8 cellular contexts compared by ENCODE assay signal in the genomic region with DNA sequence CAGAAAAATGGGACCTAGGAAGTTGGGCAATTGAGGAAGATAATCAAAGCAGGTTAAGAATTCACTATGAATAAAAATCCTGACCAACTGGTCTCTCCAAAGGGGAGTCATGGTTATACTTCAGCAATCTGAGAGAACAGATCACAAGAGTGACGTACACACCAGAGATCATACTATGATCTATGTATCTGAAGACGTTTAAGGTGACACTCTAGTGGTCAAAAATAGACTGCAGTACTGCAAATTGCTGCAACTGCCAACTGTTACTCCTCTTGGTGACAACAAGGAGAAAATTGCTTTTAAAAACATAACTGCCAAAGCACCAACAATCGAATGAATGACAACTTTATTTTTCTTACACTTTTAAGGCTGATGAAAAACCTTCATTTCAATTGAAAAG. TPM values are rescaled to one million over a fixed set of nuclear protein-coding genes. Genes with fewer than 3 reads are reported as not detected.
A peak's percentile ranks its signal among the peaks of the same experiment; 100 is the strongest.
DNase-seq lines count a peak whose midpoint lies in the region; ATAC-seq and FAIRE-seq lines count a peak whose summit lies in the region.

No MANE protein-coding gene starts in this region.

- H3K36me3 Mint-ChIP-seq in activated naive CD8-positive, alpha-beta T cell treated with anti-CD3 and anti-CD28 coated beads for 36 hours = peaks cover 42% of the 10 kb centered on the region

- H3K79me1 ChIP-seq in mesendoderm (ENCODE audit: low read length) = peaks cover 10% of the 10 kb centered on the region

- H2AK5ac ChIP-seq in mesendoderm (ENCODE audit: low read length) = no peak overlapping the region

- no peak overlapping the region for H3K18ac ChIP-seq in mesendoderm (ENCODE audit: low read length)

- H3K27ac ChIP-seq in mesendoderm (ENCODE audit: low read depth, low read length) = no peak overlapping the region
- no peak overlapping the region for H3K27ac ChIP-seq in small intestine (ENCODE audit: low read depth in 1 of 2, low read length in 1 of 2)

- WGBS in mesendoderm (ENCODE audit: extremely low coverage, insufficient coverage, low lambda C conversion rate) = no CpG with 5 or more reads among the region's 3 CpGs
- WGBS in small intestine, 3 donors = 61 to 69% (median 65%) methylated on average over 3 of the region's 3 CpGs

- no peak overlapping the region for H3K9ac ChIP-seq in mesendoderm (ENCODE audit: low read length)

- peaks cover 46% of the 10 kb centered on the region for H3K79me2 ChIP-seq in mesendoderm (ENCODE audit: control insufficient read depth, insufficient read depth, low read length)

- no peak overlapping the region for H4K8ac ChIP-seq in mesendoderm (ENCODE audit: low read depth, low read length)

- H3K4me3 ChIP-seq in mesendoderm (ENCODE audit: low read length) (no peak overlapping the region), small intestine (ENCODE audit: low read depth in 1 of 2, low read length in 2 of 2) (no peak overlapping the region)

- no peak overlapping the region for H2BK120ac ChIP-seq in mesendoderm (ENCODE audit: low read depth, low read length)

- peaks cover 5% of the 10 kb centered on the region for H3K36me3 ChIP-seq in mesendoderm (ENCODE audit: control insufficient read depth, insufficient read depth, low read length)
- H3K36me3 ChIP-seq in small intestine (ENCODE audit: control insufficient read depth in 2 of 2, insufficient read depth in 2 of 2, low read length in 2 of 2) = peaks cover 7 to 12% of the 10 kb centered on the region in 2 donors

- H3K4me1 ChIP-seq in mesendoderm (ENCODE audit: control insufficient read depth, low read depth, low read length) (no peaks in the 10 kb centered on the region), small intestine (ENCODE audit: control insufficient read depth in 2 of 2, insufficient read depth in 1 of 2, low read depth in 1 of 2, low read length in 1 of 2) (no peaks in the 10 kb centered on the region)

- no peak overlapping the region for H3K56ac ChIP-seq in mesendoderm (ENCODE audit: low read length)

- H3K27me3 Mint-ChIP-seq in activated naive CD8-positive, alpha-beta T cell treated with anti-CD3 and anti-CD28 coated beads for 36 hours = no peaks in the 10 kb centered on the region

- H2BK5ac ChIP-seq in mesendoderm (ENCODE audit: low read length) = no peak overlapping the region

- no peak for FAIRE-seq in small intestine (lab: Jason Lieb, UNC)

- no peak overlapping the region for H4K5ac ChIP-seq in mesendoderm (ENCODE audit: low read length)

- peak; percentile 42 for ATAC-seq in HG03354 (IDR thresholded peaks at IDR 0.05; ENCODE audit: poor library complexity, severe bottlenecking, unreplicated experiment)
- no peak for ATAC-seq in GM19328 (IDR thresholded peaks at IDR 0.05; ENCODE audit: unreplicated experiment)

- H3K4ac ChIP-seq in mesendoderm (ENCODE audit: low read depth, low read length) = no peak overlapping the region

- no peak overlapping the region for H2BK15ac ChIP-seq in mesendoderm (replicated peaks; ENCODE audit: low read depth)

- H3K4me2 ChIP-seq in mesendoderm (ENCODE audit: low read length) = no peak overlapping the region

- H3K9me3 Mint-ChIP-seq in activated naive CD8-positive, alpha-beta T cell treated with anti-CD3 and anti-CD28 coated beads for 36 hours = no peaks in the 10 kb centered on the region

- H3K27me3 ChIP-seq in mesendoderm (ENCODE audit: insufficient read depth, low read length, poor library complexity) = no peaks in the 10 kb centered on the region
- no peaks in the 10 kb centered on the region for H3K27me3 ChIP-seq in small intestine (ENCODE audit: control insufficient read depth in 2 of 2, insufficient read depth in 2 of 2, low read length in 2 of 2)

- DNase-seq in NCI-H1694 (lab: John Stamatoyannopoulos, UW) = peak; percentile 6
- no peak for DNase-seq in NCI-H1694 treated with DMSO at 0.1 percent for 48 hours (lab: John Stamatoyannopoulos, UW)
- no peak for DNase-seq in activated naive CD8-positive, alpha-beta T cell treated with anti-CD3 and anti-CD28 coated beads for 36 hours
- peak; percentile 23 for DNase-seq in mesendoderm
- DNase-seq in small intestine = no peak
- no peak for DNase-seq in foreskin melanocyte

- H3K4me1 Mint-ChIP-seq in activated naive CD8-positive, alpha-beta T cell treated with anti-CD3 and anti-CD28 coated beads for 36 hours = peaks cover 33% of the 10 kb centered on the region

- H3K9me3 ChIP-seq in small intestine (ENCODE audit: control insufficient read depth, low read depth) = no peaks in the 10 kb centered on the region

- H3K4me3 Mint-ChIP-seq in activated naive CD8-positive, alpha-beta T cell treated with anti-CD3 and anti-CD28 coated beads for 36 hours = no peak overlapping the region

- peak overlapping the region; percentile 59 for H3K27ac Mint-ChIP-seq in activated naive CD8-positive, alpha-beta T cell treated with anti-CD3 and anti-CD28 coated beads for 36 hours

- H3K23ac ChIP-seq in mesendoderm (ENCODE audit: low read length) = no peak overlapping the region

RNA-seq across cellular contexts. Expression of a gene that starts 4.9 kb away (rescaled TPM):
- total RNA-seq in activated naive CD8-positive, alpha-beta T cell treated with anti-CD3 and anti-CD28 coated beads for 36 hours = 100 to 1,000 TPM; 114 to 123 TPM
- 86.3 TPM for polyA plus RNA-seq in mesendoderm (2013, experiment 1 of 2)
- polyA plus RNA-seq in mesendoderm (2013, experiment 2 of 2) = 88.1 TPM
- polyA plus RNA-seq in small intestine = 10 to 100 TPM; 39.5 to 57.6 (median 47.0) TPM

RNA-seq across cellular contexts. Expression of a gene that starts 4.9 kb away (rescaled TPM):
- 10 to 100 TPM; 94.1 to 99.3 TPM for total RNA-seq in activated naive CD8-positive, alpha-beta T cell treated with anti-CD3 and anti-CD28 coated beads for 36 hours
- 97.1 TPM for polyA plus RNA-seq in mesendoderm (2013, experiment 1 of 2)
- 96.1 TPM for polyA plus RNA-seq in mesendoderm (2013, experiment 2 of 2)
- 10 to 100 TPM; 56.4 to 70.3 (median 60.3) TPM for polyA plus RNA-seq in small intestine

RNA-seq across cellular contexts. Expression of a gene that starts 5.2 kb away (rescaled TPM):
- total RNA-seq in activated naive CD8-positive, alpha-beta T cell treated with anti-CD3 and anti-CD28 coated beads for 36 hours = 10 to 100 TPM; 27.7 to 28.8 TPM
- polyA plus RNA-seq in mesendoderm (2013, experiment 1 of 2) = 23.9 TPM
- polyA plus RNA-seq in mesendoderm (2013, experiment 2 of 2) = 24.0 TPM
- polyA plus RNA-seq in small intestine = 10 to 100 TPM; 12.6 to 15.9 (median 14.1) TPM

RNA-seq across cellular contexts. Expression of a gene that starts 31.8 kb away (rescaled TPM):
- 10 to 100 TPM; 10.8 to 13.3 TPM for total RNA-seq in activated naive CD8-positive, alpha-beta T cell treated with anti-CD3 and anti-CD28 coated beads for 36 hours
- 0.95 TPM for polyA plus RNA-seq in mesendoderm (2013, experiment 1 of 2)
- 1.1 TPM for polyA plus RNA-seq in mesendoderm (2013, experiment 2 of 2)
- polyA plus RNA-seq in small intestine = 1 to 10 TPM; 5.1 to 9.4 (median 6.5) TPM

RNA-seq across cellular contexts. Expression of a gene that starts 50.5 kb away (rescaled TPM):
- under 1 TPM; 0.31 to 0.78 TPM for total RNA-seq in activated naive CD8-positive, alpha-beta T cell treated with anti-CD3 and anti-CD28 coated beads for 36 hours
- 14.7 TPM for polyA plus RNA-seq in mesendoderm (2013, experiment 1 of 2)
- 15.2 TPM for polyA plus RNA-seq in mesendoderm (2013, experiment 2 of 2)
- polyA plus RNA-seq in small intestine = 10 to 100 TPM in 1 of 3 donors, 1 to 10 TPM in 2; 6.2 to 11.7 (median 7.2) TPM

Comparison
In these comparisons a context has a peak if more than half of its experiments do, and no peak if none do; other contexts are left out.
1. DNase-seq: peak in NCI-H1694 (single experiment) and mesendoderm (single experiment); none in NCI-H1694 treated with DMSO at 0.1 percent for 48 hours (single experiment), activated naive CD8-positive, alpha-beta T cell treated with anti-CD3 and anti-CD28 coated beads for 36 hours (single experiment), small intestine (single experiment) and foreskin melanocyte (single experiment).